In genomic region chr9:34611811-34612787, GRCh38 we compare ENCODE assay signal across 1 cellular context.
TF ChIP-seq lines count a peak whose summit lies in the region.

A gene with protein sequence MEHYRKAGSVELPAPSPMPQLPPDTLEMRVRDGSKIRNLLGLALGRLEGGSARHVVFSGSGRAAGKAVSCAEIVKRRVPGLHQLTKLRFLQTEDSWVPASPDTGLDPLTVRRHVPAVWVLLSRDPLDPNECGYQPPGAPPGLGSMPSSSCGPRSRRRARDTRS (minus strand): TSS chr9:34612097. CDS start chr9:34611296, 801 bp downstream.

TF ChIP-seq in HepG2, 621 proteins besides CTCF, POLR2A, EP300 and RAD21 (continued from another document and continues in another):
- TF ChIP-seq AHDC1 (CRISPR knock-in tag; IDR thresholded peaks at IDR 0.05; ENCODE audit: borderline replicate concordance) (0 out of 2 replicates have a peak, but pooled peaks have one; percentile 8), ZNF557 (CRISPR knock-in tag; IDR thresholded peaks at IDR 0.05) (no peak), ARID4A (CRISPR knock-in tag; IDR thresholded peaks at IDR 0.05; ENCODE audit: borderline replicate concordance) (peak; percentile 55; the same call in 1 of the 2 replicates), SALL1 (CRISPR knock-in tag; IDR thresholded peaks at IDR 0.05) (peak; percentile 56), SP4 (CRISPR knock-in tag; IDR thresholded peaks at IDR 0.05) (peak; percentile 65), MAZ (IDR thresholded peaks at IDR 0.05; ENCODE audit: borderline replicate concordance, low read depth, low read length) (no peak), MAZ (CRISPR knock-in tag; IDR thresholded peaks at IDR 0.05; ENCODE audit: low read depth) (peak; percentile 67), AGO2 (optimal IDR thresholded peaks at IDR 0.05; ENCODE audit: low read depth, low read length) (peak; percentile 63), ZNF879 (CRISPR knock-in tag; IDR thresholded peaks at IDR 0.05) (peak; percentile 77; the same call in 1 of the 2 replicates), FOXM1 (CRISPR knock-in tag; IDR thresholded peaks at IDR 0.05) (no peak), ZNF749 (CRISPR knock-in tag; IDR thresholded peaks at IDR 0.05; ENCODE audit: borderline replicate concordance) (peak; percentile 85; the same call in 1 of the 2 replicates), MED13 (CRISPR knock-in tag; IDR thresholded peaks at IDR 0.05) (peak; percentile 58; the same call in 1 of the 2 replicates), ZFY (CRISPR knock-in tag; IDR thresholded peaks at IDR 0.05) (peak; percentile 80), ZNF281 (CRISPR knock-in tag; IDR thresholded peaks at IDR 0.05; ENCODE audit: borderline replicate concordance) (0 out of 2 replicates have a peak, but pooled peaks have one; percentile 21), ATRX (CRISPR knock-in tag; IDR thresholded peaks at IDR 0.05; ENCODE audit: borderline replicate concordance) (no peak), PCBP2 (optimal IDR thresholded peaks at IDR 0.05; ENCODE audit: low read depth, low read length, poor library complexity, severe bottlenecking) (no peak), ZNF468 (CRISPR knock-in tag; IDR thresholded peaks at IDR 0.05) (0 out of 2 replicates have a peak, but pooled peaks have one; percentile 24), SYNCRIP (IDR thresholded peaks at IDR 0.05; ENCODE audit: insufficient read depth, low read depth, low read length) (no peak), HOXD1 (CRISPR knock-in tag; IDR thresholded peaks at IDR 0.05) (peak; percentile 24; the same call in 1 of the 2 replicates), ZNF564 (CRISPR knock-in tag; IDR thresholded peaks at IDR 0.05) (peak; percentile 70; the same call in 1 of the 2 replicates), SIN3A (IDR thresholded peaks at IDR 0.05; ENCODE audit: borderline replicate concordance, low read depth, low read length) (peak; percentile 35; the same call in 1 of the 2 replicates), ZNF331 (CRISPR knock-in tag; IDR thresholded peaks at IDR 0.05) (peak; percentile 57), TAF1 (CRISPR knock-in tag; IDR thresholded peaks at IDR 0.05) (peak; percentile 82), KLF6 (CRISPR knock-in tag; IDR thresholded peaks at IDR 0.05) (0 out of 2 replicates have a peak, but pooled peaks have one; percentile 43), ZBTB26 (CRISPR knock-in tag; IDR thresholded peaks at IDR 0.05; ENCODE audit: borderline replicate concordance) (peak; percentile 49), AKAP8 (CRISPR knock-in tag; IDR thresholded peaks at IDR 0.05) (peak; percentile 31; the same call in 1 of the 2 replicates), ZNF570 (CRISPR knock-in tag; IDR thresholded peaks at IDR 0.05; ENCODE audit: borderline replicate concordance) (no peak), SPEN (CRISPR knock-in tag; IDR thresholded peaks at IDR 0.05; ENCODE audit: low read depth) (peak; percentile 61; the same call in 1 of the 2 replicates), GATAD1 (CRISPR knock-in tag; IDR thresholded peaks at IDR 0.05) (peak; percentile 52; the same call in 1 of the 2 replicates)
- TF ChIP-seq, protein P1, sequence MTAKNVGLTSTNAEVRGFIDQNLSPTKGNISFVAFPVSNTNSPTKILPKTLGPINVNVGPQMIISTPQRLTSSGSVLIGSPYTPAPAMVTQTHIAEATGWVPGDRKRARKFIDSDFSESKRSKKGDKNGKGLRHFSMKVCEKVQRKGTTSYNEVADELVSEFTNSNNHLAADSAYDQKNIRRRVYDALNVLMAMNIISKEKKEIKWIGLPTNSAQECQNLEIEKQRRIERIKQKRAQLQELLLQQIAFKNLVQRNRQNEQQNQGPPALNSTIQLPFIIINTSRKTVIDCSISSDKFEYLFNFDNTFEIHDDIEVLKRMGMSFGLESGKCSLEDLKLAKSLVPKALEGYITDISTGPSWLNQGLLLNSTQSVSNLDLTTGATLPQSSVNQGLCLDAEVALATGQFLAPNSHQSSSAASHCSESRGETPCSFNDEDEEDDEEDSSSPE (CRISPR knock-in tag; IDR thresholded peaks at IDR 0.05), result 0 out of 2 replicates have a peak, but pooled peaks have one; percentile 2
- TF ChIP-seq, protein P2, sequence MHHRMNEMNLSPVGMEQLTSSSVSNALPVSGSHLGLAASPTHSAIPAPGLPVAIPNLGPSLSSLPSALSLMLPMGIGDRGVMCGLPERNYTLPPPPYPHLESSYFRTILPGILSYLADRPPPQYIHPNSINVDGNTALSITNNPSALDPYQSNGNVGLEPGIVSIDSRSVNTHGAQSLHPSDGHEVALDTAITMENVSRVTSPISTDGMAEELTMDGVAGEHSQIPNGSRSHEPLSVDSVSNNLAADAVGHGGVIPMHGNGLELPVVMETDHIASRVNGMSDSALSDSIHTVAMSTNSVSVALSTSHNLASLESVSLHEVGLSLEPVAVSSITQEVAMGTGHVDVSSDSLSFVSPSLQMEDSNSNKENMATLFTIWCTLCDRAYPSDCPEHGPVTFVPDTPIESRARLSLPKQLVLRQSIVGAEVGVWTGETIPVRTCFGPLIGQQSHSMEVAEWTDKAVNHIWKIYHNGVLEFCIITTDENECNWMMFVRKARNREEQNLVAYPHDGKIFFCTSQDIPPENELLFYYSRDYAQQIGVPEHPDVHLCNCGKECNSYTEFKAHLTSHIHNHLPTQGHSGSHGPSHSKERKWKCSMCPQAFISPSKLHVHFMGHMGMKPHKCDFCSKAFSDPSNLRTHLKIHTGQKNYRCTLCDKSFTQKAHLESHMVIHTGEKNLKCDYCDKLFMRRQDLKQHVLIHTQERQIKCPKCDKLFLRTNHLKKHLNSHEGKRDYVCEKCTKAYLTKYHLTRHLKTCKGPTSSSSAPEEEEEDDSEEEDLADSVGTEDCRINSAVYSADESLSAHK (CRISPR knock-in tag; IDR thresholded peaks at IDR 0.05; ENCODE audit: borderline replicate concordance), result 0 out of 2 replicates have a peak, but pooled peaks have one; percentile 63
- TF ChIP-seq, protein P3, sequence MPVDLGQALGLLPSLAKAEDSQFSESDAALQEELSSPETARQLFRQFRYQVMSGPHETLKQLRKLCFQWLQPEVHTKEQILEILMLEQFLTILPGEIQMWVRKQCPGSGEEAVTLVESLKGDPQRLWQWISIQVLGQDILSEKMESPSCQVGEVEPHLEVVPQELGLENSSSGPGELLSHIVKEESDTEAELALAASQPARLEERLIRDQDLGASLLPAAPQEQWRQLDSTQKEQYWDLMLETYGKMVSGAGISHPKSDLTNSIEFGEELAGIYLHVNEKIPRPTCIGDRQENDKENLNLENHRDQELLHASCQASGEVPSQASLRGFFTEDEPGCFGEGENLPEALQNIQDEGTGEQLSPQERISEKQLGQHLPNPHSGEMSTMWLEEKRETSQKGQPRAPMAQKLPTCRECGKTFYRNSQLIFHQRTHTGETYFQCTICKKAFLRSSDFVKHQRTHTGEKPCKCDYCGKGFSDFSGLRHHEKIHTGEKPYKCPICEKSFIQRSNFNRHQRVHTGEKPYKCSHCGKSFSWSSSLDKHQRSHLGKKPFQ (CRISPR knock-in tag; IDR thresholded peaks at IDR 0.05; ENCODE audit: insufficient replicate concordance), result peak; percentile 17
- TF ChIP-seq, protein P4, sequence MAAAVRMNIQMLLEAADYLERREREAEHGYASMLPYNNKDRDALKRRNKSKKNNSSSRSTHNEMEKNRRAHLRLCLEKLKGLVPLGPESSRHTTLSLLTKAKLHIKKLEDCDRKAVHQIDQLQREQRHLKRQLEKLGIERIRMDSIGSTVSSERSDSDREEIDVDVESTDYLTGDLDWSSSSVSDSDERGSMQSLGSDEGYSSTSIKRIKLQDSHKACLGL (CRISPR knock-in tag; IDR thresholded peaks at IDR 0.05), result peak; percentile 56
- TF ChIP-seq, protein P5, sequence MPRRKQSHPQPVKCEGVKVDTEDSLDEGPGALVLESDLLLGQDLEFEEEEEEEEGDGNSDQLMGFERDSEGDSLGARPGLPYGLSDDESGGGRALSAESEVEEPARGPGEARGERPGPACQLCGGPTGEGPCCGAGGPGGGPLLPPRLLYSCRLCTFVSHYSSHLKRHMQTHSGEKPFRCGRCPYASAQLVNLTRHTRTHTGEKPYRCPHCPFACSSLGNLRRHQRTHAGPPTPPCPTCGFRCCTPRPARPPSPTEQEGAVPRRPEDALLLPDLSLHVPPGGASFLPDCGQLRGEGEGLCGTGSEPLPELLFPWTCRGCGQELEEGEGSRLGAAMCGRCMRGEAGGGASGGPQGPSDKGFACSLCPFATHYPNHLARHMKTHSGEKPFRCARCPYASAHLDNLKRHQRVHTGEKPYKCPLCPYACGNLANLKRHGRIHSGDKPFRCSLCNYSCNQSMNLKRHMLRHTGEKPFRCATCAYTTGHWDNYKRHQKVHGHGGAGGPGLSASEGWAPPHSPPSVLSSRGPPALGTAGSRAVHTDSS (CRISPR knock-in tag; conservative IDR thresholded peaks at IDR 0.05), result no peak
